In the genomic region with DNA sequence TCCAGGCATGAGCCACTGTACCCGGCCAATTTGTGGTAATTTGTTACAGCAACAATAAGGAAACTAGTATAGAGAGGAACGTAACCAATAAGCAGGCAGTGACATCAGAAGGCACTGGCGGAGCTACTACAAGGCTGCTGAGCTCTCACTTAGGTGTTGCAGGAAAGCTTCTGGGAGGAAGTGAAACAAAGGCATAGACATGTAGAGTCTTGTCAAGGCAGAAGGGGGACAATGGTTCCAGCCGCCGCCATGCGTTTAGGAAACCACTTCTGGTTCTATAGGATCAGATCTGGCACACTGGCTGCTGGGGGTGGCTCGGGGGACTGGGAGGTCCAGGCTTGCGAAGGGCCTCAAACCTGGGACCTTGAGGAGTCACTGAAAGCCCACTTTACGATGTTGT, we compare ENCODE assay signal across 1 cellular context.
TF ChIP-seq lines count a peak whose summit lies in the region.

No MANE protein-coding gene starts in this region.

TF ChIP-seq in GM12878, 131 proteins besides CTCF, POLR2A, EP300 and RAD21 (continued from another document):
- no peak for TF ChIP-seq ZNF384 (IDR thresholded peaks at IDR 0.05; ENCODE audit: borderline replicate concordance, low read depth, low read length)
- no peak for TF ChIP-seq ETV6 (conservative IDR thresholded peaks at IDR 0.05 in 1 of 2, IDR thresholded peaks at IDR 0.05 in 1 of 2; ENCODE audit: borderline replicate concordance in 1 of 2, low read depth in 1 of 2)
- TF ChIP-seq SPI1 (IDR thresholded peaks at IDR 0.05; ENCODE audit: borderline replicate concordance, insufficient read depth, low read depth, low read length), result peak; percentile 99
- no peak for TF ChIP-seq POLR2AphosphoS5 (IDR thresholded peaks at IDR 0.05; ENCODE audit: low read length)
- TF ChIP-seq BRCA1 (IDR thresholded peaks at IDR 0.05; ENCODE audit: low read depth, low read length), result no peak
- TF ChIP-seq MEF2B (IDR thresholded peaks at IDR 0.05; ENCODE audit: partially characterized antibody, poor library complexity, severe bottlenecking), result no peak
- TF ChIP-seq, protein P1, sequence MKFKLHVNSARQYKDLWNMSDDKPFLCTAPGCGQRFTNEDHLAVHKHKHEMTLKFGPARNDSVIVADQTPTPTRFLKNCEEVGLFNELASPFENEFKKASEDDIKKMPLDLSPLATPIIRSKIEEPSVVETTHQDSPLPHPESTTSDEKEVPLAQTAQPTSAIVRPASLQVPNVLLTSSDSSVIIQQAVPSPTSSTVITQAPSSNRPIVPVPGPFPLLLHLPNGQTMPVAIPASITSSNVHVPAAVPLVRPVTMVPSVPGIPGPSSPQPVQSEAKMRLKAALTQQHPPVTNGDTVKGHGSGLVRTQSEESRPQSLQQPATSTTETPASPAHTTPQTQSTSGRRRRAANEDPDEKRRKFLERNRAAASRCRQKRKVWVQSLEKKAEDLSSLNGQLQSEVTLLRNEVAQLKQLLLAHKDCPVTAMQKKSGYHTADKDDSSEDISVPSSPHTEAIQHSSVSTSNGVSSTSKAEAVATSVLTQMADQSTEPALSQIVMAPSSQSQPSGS (IDR thresholded peaks at IDR 0.05; ENCODE audit: low read length), result peak; percentile 49; the same call in 1 of the 2 replicates
- no peak for TF ChIP-seq RCOR1 (conservative IDR thresholded peaks at IDR 0.05; ENCODE audit: low read depth, low read length)
- TF ChIP-seq POU2F2 (IDR thresholded peaks at IDR 0.05; ENCODE audit: borderline replicate concordance, low read depth, low read length), result peak; percentile 82; the same call in 2 of the 3 replicates
- TF ChIP-seq FOXK2 (IDR thresholded peaks at IDR 0.05), result peak; percentile 21; the same call in 1 of the 2 replicates
- peak; percentile 89 for TF ChIP-seq MTA2 (IDR thresholded peaks at IDR 0.05; ENCODE audit: low read depth)
- TF ChIP-seq NFYA (IDR thresholded peaks at IDR 0.05; ENCODE audit: borderline replicate concordance, low read depth, low read length), result no peak
- no peak for TF ChIP-seq KAT2A (conservative IDR thresholded peaks at IDR 0.05; ENCODE audit: control insufficient read depth, low read depth, low read length)
- peak; percentile 70 for TF ChIP-seq RUNX3 (IDR thresholded peaks at IDR 0.05; ENCODE audit: low read length)
- TF ChIP-seq, protein P2, sequence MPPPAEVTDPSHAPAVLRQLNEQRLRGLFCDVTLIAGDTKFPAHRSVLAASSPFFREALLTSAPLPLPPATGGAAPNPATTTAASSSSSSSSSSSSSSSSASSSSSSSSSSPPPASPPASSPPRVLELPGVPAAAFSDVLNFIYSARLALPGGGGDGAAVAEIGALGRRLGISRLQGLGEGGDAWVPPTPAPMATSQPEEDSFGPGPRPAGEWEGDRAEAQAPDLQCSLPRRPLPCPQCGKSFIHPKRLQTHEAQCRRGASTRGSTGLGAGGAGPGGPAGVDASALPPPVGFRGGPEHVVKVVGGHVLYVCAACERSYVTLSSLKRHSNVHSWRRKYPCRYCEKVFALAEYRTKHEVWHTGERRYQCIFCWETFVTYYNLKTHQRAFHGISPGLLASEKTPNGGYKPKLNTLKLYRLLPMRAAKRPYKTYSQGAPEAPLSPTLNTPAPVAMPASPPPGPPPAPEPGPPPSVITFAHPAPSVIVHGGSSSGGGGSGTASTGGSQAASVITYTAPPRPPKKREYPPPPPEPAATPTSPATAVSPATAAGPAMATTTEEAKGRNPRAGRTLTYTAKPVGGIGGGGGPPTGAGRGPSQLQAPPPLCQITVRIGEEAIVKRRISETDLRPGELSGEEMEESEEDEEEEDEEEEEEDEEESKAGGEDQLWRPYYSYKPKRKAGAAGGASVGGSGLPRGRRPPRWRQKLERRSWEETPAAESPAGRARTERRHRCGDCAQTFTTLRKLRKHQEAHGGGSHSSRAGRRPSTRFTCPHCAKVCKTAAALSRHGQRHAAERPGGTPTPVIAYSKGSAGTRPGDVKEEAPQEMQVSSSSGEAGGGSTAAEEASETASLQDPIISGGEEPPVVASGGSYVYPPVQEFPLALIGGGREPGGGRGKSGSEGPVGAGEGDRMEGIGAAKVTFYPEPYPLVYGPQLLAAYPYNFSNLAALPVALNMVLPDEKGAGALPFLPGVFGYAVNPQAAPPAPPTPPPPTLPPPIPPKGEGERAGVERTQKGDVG (CRISPR knock-in tag; IDR thresholded peaks at IDR 0.05), result no peak
- peak; percentile 95; the same call in 1 of the 2 replicates for TF ChIP-seq CHD1 (IDR thresholded peaks at IDR 0.05; ENCODE audit: low read depth, low read length)
- TF ChIP-seq HCFC1 (IDR thresholded peaks at IDR 0.05; ENCODE audit: low read length), result no peak
- no peak for TF ChIP-seq HDAC6 (IDR thresholded peaks at IDR 0.05; ENCODE audit: unreplicated experiment)
- no peak for TF ChIP-seq LARP7 (IDR thresholded peaks at IDR 0.05)
- no peak for TF ChIP-seq ZNF207 (IDR thresholded peaks at IDR 0.05; ENCODE audit: borderline replicate concordance)
- no peak for TF ChIP-seq SMAD1 (IDR thresholded peaks at IDR 0.05; ENCODE audit: low read depth, partially characterized antibody)
- TF ChIP-seq MYB (IDR thresholded peaks at IDR 0.05; ENCODE audit: borderline replicate concordance, low read depth, low read length), result no peak
- TF ChIP-seq SMC3 (IDR thresholded peaks at IDR 0.05; ENCODE audit: borderline replicate concordance, low read length), result no peak; the same call in 1 of the 2 replicates
- TF ChIP-seq KDM1A (IDR thresholded peaks at IDR 0.05; ENCODE audit: borderline replicate concordance), result no peak
- TF ChIP-seq TCF3 (IDR thresholded peaks at IDR 0.05; ENCODE audit: borderline replicate concordance, insufficient read depth, low read depth, low read length), result peak; percentile 63; the same call in 1 of the 2 replicates
- TF ChIP-seq CREM (IDR thresholded peaks at IDR 0.05; ENCODE audit: low read depth), result peak; percentile 69
- TF ChIP-seq TCF7 (IDR thresholded peaks at IDR 0.05; ENCODE audit: borderline replicate concordance), result no peak
- no peak for TF ChIP-seq EZH2 (IDR thresholded peaks at IDR 0.05; ENCODE audit: borderline replicate concordance, control insufficient read depth, low read depth, low read length)
- TF ChIP-seq ZNF217 (IDR thresholded peaks at IDR 0.05), result no peak
- no peak for TF ChIP-seq CBX3 (IDR thresholded peaks at IDR 0.05; ENCODE audit: borderline replicate concordance, low read depth)
